8 cellular contexts compared by ENCODE assay signal in genomic region chr16:87318158-87318644, GRCh38. TPM values are rescaled to one million over a fixed set of nuclear protein-coding genes. Genes with fewer than 3 reads are reported as not detected.
A peak's percentile ranks its signal among the peaks of the same experiment; 100 is the strongest.
DNase-seq lines count a peak whose midpoint lies in the region; ATAC-seq and TF ChIP-seq lines count a peak whose summit lies in the region.

No MANE protein-coding gene starts in this region.

- TSS peak; percentile 88 for BruUV-seq in OCI-LY7 (replicated peaks; lab: Mats Ljungman, UMichigan)

- POLR2A ChIA-PET in OCI-LY7 (lab: Charles Lee), result interaction anchor here (0.6 to 3.5 kb wide), 3 partner anchors 43 to 381 kb away, joined by 3 to 19 read pairs (median 3); partner anchors contain the start of gene FBXO31

- no peaks in the 10 kb centered on the region for H3K9me3 ChIP-seq in ES-I3 (ENCODE audit: control insufficient read depth, insufficient read depth, low read length)
- no peaks in the 10 kb centered on the region for H3K9me3 ChIP-seq in OCI-LY7 (ENCODE audit: low read length)
- no peaks in the 10 kb centered on the region for H3K9me3 ChIP-seq in ovary

- no peak for TF ChIP-seq EP300 in ovary (IDR thresholded peaks at IDR 0.05)

- no peaks in the 10 kb centered on the region for H4K20me1 ChIP-seq in OCI-LY7 (ENCODE audit: insufficient read depth, low read length)

- peak overlapping the region; percentile 92 for H3K9ac ChIP-seq in ES-I3 (ENCODE audit: low read depth, low read length)

- peak overlapping the region; percentile 98 for H3K4me2 ChIP-seq in OCI-LY7 (ENCODE audit: low read length)

- in situ Hi-C loops in G401 (cut with HindIII; ENCODE audit: low sequenced_read_pairs), result no loop called here

- TF ChIP-seq CTCF in OCI-LY7 (conservative IDR thresholded peaks at IDR 0.05; ENCODE audit: low read length) (no peak), epithelial cell of proximal tubule (conservative IDR thresholded peaks at IDR 0.05; ENCODE audit: low read depth, low read length) (no peak), ovary (IDR thresholded peaks at IDR 0.05) (no peak)

- H3K27ac ChIP-seq in OCI-LY7 (ENCODE audit: low read depth, low read length, poor library complexity, severe bottlenecking) (peak overlapping the region; percentile 89), ovary (peak overlapping the region in 1 of 2 donors; percentile 88)

- no peaks in the 10 kb centered on the region for H3K36me3 ChIP-seq in ES-I3 (ENCODE audit: insufficient read depth, low read length)
- H3K36me3 ChIP-seq in OCI-LY7 (ENCODE audit: insufficient read depth, low read length), result peaks cover 13% of the 10 kb centered on the region; the same call in 1 of the 2 replicates
- H3K36me3 ChIP-seq in ovary, result no peaks in the 10 kb centered on the region

- DNase-seq in OCI-LY7 (ENCODE audit: low spot score), result peak; percentile 13
- no peak for DNase-seq in epithelial cell of proximal tubule (ENCODE audit: low read depth)
- peak in 2 of 5 donors; percentile 30 to 38 for DNase-seq in ovary
- DNase-seq in G401 (ENCODE audit: low spot score), result no peak
- no peak for DNase-seq in NCI-H524 (lab: John Stamatoyannopoulos, UW)
- DNase-seq in NCI-H1930 (lab: John Stamatoyannopoulos, UW), result no peak

- H3K79me2 ChIP-seq in OCI-LY7 (ENCODE audit: insufficient read depth, low read depth, low read length), result peaks cover 17% of the 10 kb centered on the region

- no peaks in the 10 kb centered on the region for H3K9me2 ChIP-seq in OCI-LY7 (ENCODE audit: insufficient read depth, low read length)

- CTCF ChIA-PET in OCI-LY7 (lab: Charles Lee; ENCODE audit: unreplicated experiment), result no interaction called here

- WGBS in ovary, 3 donors, result 13 to 15% (median 13%) methylated on average over 9 of the region's 9 CpGs

- H2AFZ ChIP-seq in OCI-LY7 (ENCODE audit: low read length), result no peak overlapping the region

- H3K4me1 ChIP-seq in ES-I3 (ENCODE audit: insufficient read depth, low read length) (peaks cover 7% of the 10 kb centered on the region; the same call in 1 of the 2 replicates), OCI-LY7 (ENCODE audit: insufficient read depth, low read length, poor library complexity, severe bottlenecking) (peaks cover 18% of the 10 kb centered on the region), ovary (ENCODE audit: insufficient read depth) (no peaks in the 10 kb centered on the region)

- no peak for ATAC-seq in GM18511 (IDR thresholded peaks at IDR 0.05; ENCODE audit: unreplicated experiment)

- peak overlapping the region; percentile 90 for H3K4me3 ChIP-seq in OCI-LY7 (ENCODE audit: low read depth, low read length, poor library complexity, severe bottlenecking)
- H3K4me3 ChIP-seq in epithelial cell of proximal tubule (ENCODE audit: low read depth, low read length), result peak overlapping the region; percentile 73
- H3K4me3 ChIP-seq in ovary, result peak overlapping the region; percentile 87

- intact Hi-C loops in OCI-LY7 (cut with micrococcal nuclease; ENCODE audit: unreplicated experiment) (loop anchor here (5.0 kb wide), 1 partner anchor 319 kb away; no protein-coding TSS in a partner anchor), ovary (cut with DNase I) (loop anchor here in 1 of 4 donors (5.0 kb wide), 1 partner anchor 74 kb away; the partner anchor contains the start of gene MAP1LC3B)

- no peak for TF ChIP-seq POLR2A in ovary (IDR thresholded peaks at IDR 0.05)

- no peaks in the 10 kb centered on the region for H3K27me3 ChIP-seq in ovary

RNA-seq across cellular contexts. Expression of gene C16orf95, which starts 1.0 kb away (rescaled TPM):
- total RNA-seq in OCI-LY7 (2014; rRNA removed; shearing (Covaris generic)), result 4.2 and 8.5 TPM in 2 replicates
- total RNA-seq in OCI-LY7 (2022) (22.1 and 25.0 TPM in 2 replicates), epithelial cell of proximal tubule (0.65 and 1.7 TPM in 2 replicates), ovary (1 to 10 TPM; 1.0 to 6.1 (median 2.8) TPM)
- 1 to 10 TPM; 1.6 to 2.7 TPM for polyA plus RNA-seq in ovary
- total RNA-seq in G401 (2014; rRNA removed; shearing (Covaris generic)), result 7.0 and 14.2 TPM in 2 replicates
